ENCODE assay signal across 9 cellular contexts in genomic region chr9:117906763-117907162, GRCh38.
"Had no signal": no experiment of that assay in that cellular context is flagged by ENCODE, and none has a peak within 500 bp of the region (broad histone marks: within the 10 kb centered on the region; RNA-seq: fewer than 3 reads in every experiment).

No MANE protein-coding gene starts in this region.

- H3K27ac Mint-ChIP-seq: HFFc6 had no signal

- H3K27ac ChIP-seq: GM23248, KMS-11 had no signal

- H3K9ac ChIP-seq: GM23248, KMS-11 had no signal

- H3K4me3 ChIP-seq: GM23248, HAP-1 had no signal

- H3K4me2 ChIP-seq: KMS-11 had no signal

- H2AFZ ChIP-seq: GM23248 had no signal

- DNase-seq: GM23248, GOT3, H7, HFFc6, KBM-7 had no signal

- H3K36me3 ChIP-seq: HAP-1 had no signal

- H3K9me3 ChIP-seq: HAP-1 had no signal

- H3K4me3 Mint-ChIP-seq: HFFc6 had no signal

- ATAC-seq: HCT116 had no signal

- H3K4me1 ChIP-seq: HAP-1 had no signal

- FAIRE-seq: HTR-8/SVneo had no signal
